9 cellular contexts compared by ENCODE assay signal in the genomic region with DNA sequence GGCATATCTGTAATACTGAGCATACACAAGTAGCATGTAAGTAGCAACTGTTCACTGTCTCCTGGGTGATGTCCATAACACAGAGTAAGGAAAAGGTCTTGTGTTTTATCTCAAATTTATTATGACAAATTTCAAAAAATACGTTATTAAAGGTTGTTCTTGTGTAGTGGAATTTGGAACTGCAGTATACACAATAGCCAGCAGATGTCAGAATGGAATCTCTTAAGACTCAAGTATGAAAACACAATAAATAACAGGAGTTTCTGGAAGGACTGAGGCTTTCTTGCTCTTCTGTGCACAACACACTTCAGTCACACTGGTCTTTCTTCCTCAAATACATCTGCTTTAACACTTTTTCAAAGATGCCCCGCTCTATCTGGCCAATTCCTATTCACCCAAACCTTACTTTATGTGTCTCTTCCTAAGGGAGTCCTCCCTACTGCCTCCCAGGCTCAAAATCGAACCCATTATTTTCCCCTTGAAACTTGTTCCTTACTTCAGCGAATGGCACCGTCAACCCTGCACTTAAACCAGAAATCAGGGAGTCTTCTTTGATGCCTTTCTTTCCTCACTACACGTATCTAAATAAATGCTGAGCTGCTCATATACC. TPM values are rescaled to one million over a fixed set of nuclear protein-coding genes. Genes with fewer than 3 reads are reported as not detected.
DNase-seq lines count a peak whose midpoint lies in the region; FAIRE-seq and TF ChIP-seq lines count a peak whose summit lies in the region.
"Had no signal": no experiment of that assay in that cellular context is flagged by ENCODE, and none has a peak within 500 bp of the region (broad histone marks: within the 10 kb centered on the region; RNA-seq: fewer than 3 reads in every experiment).

No MANE protein-coding gene starts in this region.

- no peak overlapping the region for H3K4me3 Mint-ChIP-seq in activated CD4-positive, alpha-beta memory T cell treated with anti-CD3 and anti-CD28 coated beads, Interleukin-2, amount 10 ng/mL, durations not matched to agents 7 days and 5 days
- H3K4me3 Mint-ChIP-seq: activated T-cell treated with anti-CD3 and anti-CD28 coated beads, Interleukin-2, amount 50 U/mL, for 72 hours had no signal

- no peak overlapping the region for H3K27ac Mint-ChIP-seq in activated CD4-positive, alpha-beta memory T cell treated with anti-CD3 and anti-CD28 coated beads, Interleukin-2, amount 10 ng/mL, durations not matched to agents 7 days and 5 days

- no peaks in the 10 kb centered on the region for H3K9me3 Mint-ChIP-seq in activated CD4-positive, alpha-beta memory T cell treated with anti-CD3 and anti-CD28 coated beads, Interleukin-2, amount 10 ng/mL, durations not matched to agents 7 days and 5 days
- H3K9me3 Mint-ChIP-seq: activated T-cell treated with anti-CD3 and anti-CD28 coated beads, Interleukin-2, amount 50 U/mL, for 72 hours had no signal

- H3K27ac ChIP-seq in thyroid gland, result peak overlapping the region in 1 of 3 donors; percentile 41

- H3K27me3 ChIP-seq in thyroid gland, result no peaks in the 10 kb centered on the region

- peak; percentile 64 for TF ChIP-seq CTCF in astrocyte of the spinal cord (IDR thresholded peaks at IDR 0.05; ENCODE audit: low read depth, low read length)
- peak; percentile 37 to 76 (median 67) for TF ChIP-seq CTCF in thyroid gland (IDR thresholded peaks at IDR 0.05)

- intact Hi-C loops in thyroid gland (cut with DNase I), result loop anchor here (10.0 kb wide), 1 partner anchor 72 kb away; the partner anchor contains the start of gene FRMPD1

- POLR2A ChIA-PET in activated CD4-positive, alpha-beta memory T cell treated with anti-CD3 and anti-CD28 coated beads, Interleukin-2, amount 10 ng/mL, durations not matched to agents 7 days and 5 days (lab: Charles Lee), result interaction anchor here (10.8 kb wide), 1 partner anchor 8 kb away, joined by 103 read pairs; the partner anchor contains the start of gene TOMM5

- CTCF ChIA-PET in activated CD4-positive, alpha-beta memory T cell treated with anti-CD3 and anti-CD28 coated beads, Interleukin-2, amount 10 ng/mL, durations not matched to agents 7 days and 5 days (lab: Charles Lee), result interaction anchor here (0.8 to 1.9 kb wide), 2 partner anchors 9 to 14 kb away, joined by 3 to 7 read pairs; partner anchors contain the start of gene TOMM5

- peaks cover 6 to 24% of the 10 kb centered on the region in 2 donors for H3K4me1 ChIP-seq in thyroid gland

- no peaks in the 10 kb centered on the region for H3K9me3 ChIP-seq in thyroid gland

- FAIRE-seq in islet of Langerhans (lab: Jason Lieb, UNC), result peak; percentile 98

- DNase-seq in NCI-H82 (lab: John Stamatoyannopoulos, UW) (peak; percentile 66), NCI-H82 treated with DMSO at 0.1 percent for 48 hours (lab: John Stamatoyannopoulos, UW; ENCODE audit: unreplicated experiment) (no peak), NCI-H128 (lab: John Stamatoyannopoulos, UW; ENCODE audit: unreplicated experiment) (peak; percentile 14), astrocyte of the spinal cord (ENCODE audit: low read depth, low spot score) (peak; percentile 78), thyroid gland (no peak)
- no peak for DNase-seq in activated CD4-positive, alpha-beta memory T cell treated with anti-CD3 and anti-CD28 coated beads, Interleukin-2, amount 10 ng/mL, durations not matched to agents 7 days and 5 days
- no peak for DNase-seq in stimulated activated CD8-positive, alpha-beta memory T cell treated with anti-CD3 and anti-CD28 coated beads, Interleukin-4, amount 100 ng/mL, for 48 hours
- DNase-seq: activated T-cell treated with anti-CD3 and anti-CD28 coated beads, Interleukin-2, amount 50 U/mL, for 72 hours had no signal

- H3K27me3 Mint-ChIP-seq in activated CD4-positive, alpha-beta memory T cell treated with anti-CD3 and anti-CD28 coated beads, Interleukin-2, amount 10 ng/mL, durations not matched to agents 7 days and 5 days, result no peaks in the 10 kb centered on the region

- in situ Hi-C loops in astrocyte of the spinal cord (cut with HindIII; ENCODE audit: low sequenced_read_pairs), result no loop called here

- peaks cover 5% of the 10 kb centered on the region for H3K4me1 Mint-ChIP-seq in activated CD4-positive, alpha-beta memory T cell treated with anti-CD3 and anti-CD28 coated beads, Interleukin-2, amount 10 ng/mL, durations not matched to agents 7 days and 5 days

- H3K4me3 ChIP-seq in astrocyte of the spinal cord (ENCODE audit: low read depth, low read length), result no peak overlapping the region
- H3K4me3 ChIP-seq in thyroid gland (replicated peaks in 1 of 3), result no peak overlapping the region

- peaks cover 48% of the 10 kb centered on the region for H3K36me3 Mint-ChIP-seq in activated CD4-positive, alpha-beta memory T cell treated with anti-CD3 and anti-CD28 coated beads, Interleukin-2, amount 10 ng/mL, durations not matched to agents 7 days and 5 days (ENCODE audit: low read depth)

- no peak for TF ChIP-seq POLR2A in thyroid gland (IDR thresholded peaks at IDR 0.05)

- WGBS in thyroid gland, 2 donors, result 66 to 70% methylated on average over 6 of the region's 6 CpGs

- peaks cover 8 to 16% of the 10 kb centered on the region in 2 donors for H3K36me3 ChIP-seq in thyroid gland

RNA-seq across cellular contexts. Expression of gene FBXO10, which starts 6.5 kb away (rescaled TPM):
- 10 to 100 TPM in 2 of 4 donors, 1 to 10 TPM in 2; 6.6 to 17.5 (median 12.2) TPM for total RNA-seq in thyroid gland
- total RNA-seq in activated CD4-positive, alpha-beta memory T cell treated with anti-CD3 and anti-CD28 coated beads, Interleukin-2, amount 10 ng/mL, durations not matched to agents 7 days and 5 days, result 1 to 10 TPM; 5.8 to 6.7 TPM

RNA-seq across cellular contexts. Expression of gene TOMM5, which starts 9.7 kb away (rescaled TPM):
- total RNA-seq in thyroid gland, result 100 to 1,000 TPM in 2 of 4 donors, 10 to 100 TPM in 2; 56.7 to 110 (median 85.0) TPM
- 10 to 100 TPM; 81.0 to 86.4 TPM for total RNA-seq in activated CD4-positive, alpha-beta memory T cell treated with anti-CD3 and anti-CD28 coated beads, Interleukin-2, amount 10 ng/mL, durations not matched to agents 7 days and 5 days

Comparison
In these comparisons a context has a peak if more than half of its experiments do, and no peak if none do; other contexts are left out.
1. DNase-seq: peak in NCI-H82 (single experiment), NCI-H128 (single experiment) and astrocyte of the spinal cord (single experiment); none in NCI-H82 treated with DMSO at 0.1 percent for 48 hours (single experiment), thyroid gland (0 of 2), activated CD4-positive, alpha-beta memory T cell treated with anti-CD3 and anti-CD28 coated beads, Interleukin-2, amount 10 ng/mL, durations not matched to agents 7 days and 5 days (single experiment) and stimulated activated CD8-positive, alpha-beta memory T cell treated with anti-CD3 and anti-CD28 coated beads, Interleukin-4, amount 100 ng/mL, for 48 hours (single experiment).